Comparison of ENCODE assay signal across 22 cellular contexts in the genomic region with DNA sequence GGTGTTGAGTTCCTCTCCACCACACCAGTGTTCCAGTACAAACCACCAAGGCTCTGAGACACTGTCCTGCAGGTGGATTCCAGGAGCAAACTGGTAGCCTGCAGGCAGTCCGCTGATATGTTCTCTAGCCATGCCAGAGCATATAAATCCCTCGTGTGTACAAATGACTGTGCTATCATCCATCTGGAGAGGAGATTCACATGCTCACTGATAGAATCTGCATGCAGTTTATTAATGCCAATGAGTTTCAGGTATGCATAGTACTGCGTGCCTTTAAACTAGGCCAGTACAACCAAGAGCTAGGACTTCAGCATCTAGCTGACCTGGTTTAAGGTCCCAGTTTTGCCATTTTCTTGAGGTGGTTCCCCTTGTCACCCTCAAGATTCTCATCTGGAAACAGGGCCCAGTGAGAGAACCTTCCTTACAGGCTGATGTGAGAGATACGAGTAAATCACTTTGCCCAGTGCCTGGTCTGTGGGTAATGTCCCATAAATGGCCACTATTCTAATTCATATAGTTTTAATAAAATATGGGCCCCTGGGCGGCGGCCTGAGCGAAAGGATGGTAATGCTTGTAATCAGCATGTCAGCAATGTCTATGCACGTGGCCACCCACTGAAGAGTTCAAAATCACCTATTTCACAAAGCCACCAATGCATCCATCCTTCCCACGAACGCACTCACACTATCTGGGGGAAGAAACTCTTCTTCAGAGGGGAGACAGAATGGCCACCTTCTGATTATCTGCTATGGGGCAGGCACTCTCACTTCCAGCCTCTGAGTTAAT.
DNase-seq lines count a peak whose midpoint lies in the region; ATAC-seq, FAIRE-seq and TF ChIP-seq lines count a peak whose summit lies in the region.
"Had no signal": no experiment of that assay in that cellular context is flagged by ENCODE, and none has a peak within 500 bp of the region (broad histone marks: within the 10 kb centered on the region; RNA-seq: fewer than 3 reads in every experiment).

No MANE protein-coding gene starts in this region.

- DNase-seq in SK-N-SH (no peak), urothelium cell line (ENCODE audit: low spot score) (no peak), Ammon's horn (ENCODE audit: low spot score) (no peak), GM23248 (no peak)
- no peak for DNase-seq in activated naive CD4-positive, alpha-beta T cell treated with Interleukin-2 at 50 U/mL for 16 hours
- DNase-seq: 8988T; ACHN; AML-193; C1 segment of cervical spinal cord; Calu3; CD4-positive, alpha-beta memory T cell; COR-L47; DND-41; H9; HFFc6 had no signal

- TF ChIP-seq CTCF in SK-N-SH (IDR thresholded peaks at IDR 0.05) (no peak), VCaP (conservative IDR thresholded peaks at IDR 0.05) (no peak), nephron (IDR thresholded peaks at IDR 0.05; ENCODE audit: unreplicated experiment in 3 of 3) (no peak)

- H3K9me2 ChIP-seq in SK-N-SH (no peaks in the 10 kb centered on the region), GM23248 (ENCODE audit: insufficient read depth) (no peaks in the 10 kb centered on the region)

- H3K27ac Mint-ChIP-seq in nephron, result peak overlapping the region in 2 of 3 experiments; percentile 89 to 97
- H3K27ac Mint-ChIP-seq: GM23338, HFFc6 had no signal

- no peaks in the 10 kb centered on the region for H3K27me3 ChIP-seq in SK-N-SH (ENCODE audit: insufficient read depth)
- no peaks in the 10 kb centered on the region for H3K27me3 ChIP-seq in GM23248 (replicated peaks; ENCODE audit: insufficient read depth)

- CTCF ChIA-PET in SK-N-SH (lab: Yijun Ruan, JAX), result interaction anchor here (1.1 to 1.4 kb wide), 2 partner anchors 26 to 252 kb away, joined by 3 read pairs; no protein-coding TSS in a partner anchor

- no peaks in the 10 kb centered on the region for H3K36me3 ChIP-seq in SK-N-SH (replicated peaks in 1 of 2; ENCODE audit: control insufficient read depth in 1 of 2, insufficient read depth in 2 of 2, low read length in 1 of 2)
- H3K36me3 ChIP-seq in GM23248 (ENCODE audit: low read depth), result no peaks in the 10 kb centered on the region

- no peaks in the 10 kb centered on the region for H4K20me1 ChIP-seq in SK-N-SH (ENCODE audit: insufficient read depth)
- no peaks in the 10 kb centered on the region for H4K20me1 ChIP-seq in GM23248 (ENCODE audit: insufficient read depth)

- peaks cover 15% of the 10 kb centered on the region for H3F3A ChIP-seq in SK-N-SH (replicated peaks; ENCODE audit: insufficient read depth)
- peaks cover 17% of the 10 kb centered on the region for H3F3A ChIP-seq in GM23248 (ENCODE audit: insufficient read depth)

- peak; percentile 74 for FAIRE-seq in urothelium cell line (lab: Jason Lieb, UNC)
- FAIRE-seq: A549, G401.6, GM12892 had no signal

- H3K9me3 ChIP-seq in SK-N-SH, result no peaks in the 10 kb centered on the region
- no peaks in the 10 kb centered on the region for H3K9me3 ChIP-seq in GM23248 (ENCODE audit: low read depth)
- H3K9me3 ChIP-seq: A549 had no signal

- 86% methylated on average over 10 of the region's 10 CpGs for WGBS in SK-N-SH (ENCODE audit: low lambda C conversion rate)
- WGBS in GM23248 (ENCODE audit: low coverage in 1 of 2, low lambda C conversion rate in 2 of 2, missing lambda C conversion rate in 2 of 2), 2 experiments, result 86 to 88% methylated on average over 10 of the region's 10 CpGs

- TF ChIP-seq RAD21 in SK-N-SH (IDR thresholded peaks at IDR 0.05; ENCODE audit: low read length), result no peak

- no peaks in the 10 kb centered on the region for H3K79me2 ChIP-seq in SK-N-SH (ENCODE audit: insufficient read depth)
- H3K79me2 ChIP-seq in GM23248 (ENCODE audit: insufficient read depth), result no peaks in the 10 kb centered on the region

- no peak for ATAC-seq in SK-N-SH treated with all-trans-retinoic acid at 6 μM for 48 hours
- ATAC-seq: A549, GM23338 had no signal

- H3K9me3 Mint-ChIP-seq in nephron, result no peaks in the 10 kb centered on the region
- H3K9me3 Mint-ChIP-seq: CD4-positive, alpha-beta memory T cell; GM23338; H9; HFFc6 had no signal

- POLR2A ChIA-PET in SK-N-SH (lab: Yijun Ruan, JAX), result no interaction called here

- no peaks in the 10 kb centered on the region for H3K36me3 Mint-ChIP-seq in nephron (ENCODE audit: low read depth)
- H3K36me3 Mint-ChIP-seq: CD4-positive, alpha-beta memory T cell had no signal

- peaks cover 17% of the 10 kb centered on the region for H3K27me3 Mint-ChIP-seq in nephron (ENCODE audit: low read depth)

- no peak for TF ChIP-seq EP300 in SK-N-SH (IDR thresholded peaks at IDR 0.05; ENCODE audit: borderline replicate concordance in 1 of 2, low read depth in 1 of 2, low read length in 1 of 2)

- H3K27ac ChIP-seq in SK-N-SH (ENCODE audit: low read depth in 2 of 2, low read length in 1 of 2), result no peak overlapping the region; a peak in 1 of 4 replicates
- H3K27ac ChIP-seq in VCaP, result peak overlapping the region; percentile 30; the same call in 1 of the 2 replicates
- no peak overlapping the region for H3K27ac ChIP-seq in GM23248
- H3K27ac ChIP-seq: A549 had no signal

- no peak overlapping the region for H2AFZ ChIP-seq in SK-N-SH (ENCODE audit: low read depth)
- H2AFZ ChIP-seq in GM23248, result no peak overlapping the region
- H2AFZ ChIP-seq: GM23338 had no signal

- in situ Hi-C loops in GM23248 (cut with MboI), result no loop called here

- peaks cover 43% of the 10 kb centered on the region for H3K4me1 Mint-ChIP-seq in nephron
- H3K4me1 Mint-ChIP-seq: CD4-positive, alpha-beta memory T cell had no signal

- no peak overlapping the region for H3K4me3 ChIP-seq in SK-N-SH (ENCODE audit: low read depth in 2 of 2, low read length in 1 of 2)
- H3K4me3 ChIP-seq in GM23248, result no peak overlapping the region
- H3K4me3 ChIP-seq: A549, GM23338 had no signal

- H3K4me2 ChIP-seq in SK-N-SH (no peak overlapping the region), GM23248 (ENCODE audit: unreplicated experiment) (no peak overlapping the region)
- H3K4me2 ChIP-seq: A549, GM23338 had no signal

- no peak overlapping the region for H3K4me3 Mint-ChIP-seq in nephron
- H3K4me3 Mint-ChIP-seq: CD4-positive, alpha-beta memory T cell; GM23338; HFFc6 had no signal

- H3K4me1 ChIP-seq in SK-N-SH (ENCODE audit: control insufficient read depth in 1 of 2, insufficient read depth in 2 of 2, low read depth in 1 of 2, low read length in 1 of 2) (peaks cover 18 to 62% of the 10 kb centered on the region in 2 experiments), GM23248 (ENCODE audit: insufficient read depth) (peaks cover 38% of the 10 kb centered on the region)
- H3K4me1 ChIP-seq: A549 had no signal

- H3K9ac ChIP-seq in SK-N-SH, result no peak overlapping the region
- no peak overlapping the region for H3K9ac ChIP-seq in GM23248

TF ChIP-seq in SK-N-SH, 30 proteins besides CTCF, POLR2A, EP300 and RAD21:
- no peak for TF ChIP-seq TCF12 (IDR thresholded peaks at IDR 0.05)
- peak; percentile 43; the same call in 1 of the 2 replicates for TF ChIP-seq RCOR1 (IDR thresholded peaks at IDR 0.05; ENCODE audit: low read length)
TF ChIP-seq in SK-N-SH: peak in this region for 1.

TF ChIP-seq in SK-N-SH treated with all-trans-retinoic acid at 6 μM for 48 hours, 23 proteins besides CTCF, POLR2A, EP300 and RAD21 (continues in another document):
- TF ChIP-seq SNAI2 (CRISPR knock-in tag; IDR thresholded peaks at IDR 0.05) (no peak), ZFP3 (CRISPR knock-in tag; IDR thresholded peaks at IDR 0.05) (no peak), BACH2 (CRISPR knock-in tag; IDR thresholded peaks at IDR 0.05; ENCODE audit: borderline replicate concordance) (no peak), TSHZ2 (CRISPR knock-in tag; IDR thresholded peaks at IDR 0.05) (no peak), ZFP30 (CRISPR knock-in tag; IDR thresholded peaks at IDR 0.05) (no peak), ZNF8 (CRISPR knock-in tag; IDR thresholded peaks at IDR 0.05) (no peak), PPARA (CRISPR knock-in tag; IDR thresholded peaks at IDR 0.05; ENCODE audit: borderline replicate concordance) (no peak), ESRRG (CRISPR knock-in tag; IDR thresholded peaks at IDR 0.05) (no peak), CREB5 (CRISPR knock-in tag; IDR thresholded peaks at IDR 0.05; ENCODE audit: low read depth) (no peak), ARNTL (CRISPR knock-in tag; IDR thresholded peaks at IDR 0.05; ENCODE audit: borderline replicate concordance, low read depth) (no peak)
